Comparison of ENCODE assay signal across 27 cellular contexts in genomic region chr18:47480166-47480565, GRCh38.
"Had no signal": no experiment of that assay in that cellular context is flagged by ENCODE, and none has a peak within 500 bp of the region (broad histone marks: within the 10 kb centered on the region; RNA-seq: fewer than 3 reads in every experiment).

No MANE protein-coding gene starts in this region.

- H3K27ac Mint-ChIP-seq: stimulated activated memory B cell treated with anti-CD40 and anti-IgM and Interleukin-4, amounts not matched to agents 10 μg/mL and 1 μg/mL and 100 μg/mL, for 72 hours; stimulated activated naive CD8-positive, alpha-beta T cell treated with anti-CD3 and anti-CD28 coated beads, Interleukin-15, Interleukin-2, amounts not matched to agents 100 ng/mL and 50 ng/mL, for 24 hours; type B pancreatic cell had no signal

- H3K4me1 Mint-ChIP-seq: stimulated activated memory B cell treated with anti-CD40 and anti-IgM and Interleukin-4, amounts not matched to agents 10 μg/mL and 1 μg/mL and 100 μg/mL, for 72 hours; stimulated activated naive B cell treated with anti-CD40 and anti-IgM and Interleukin-4, amounts not matched to agents 10 μg/mL and 1 μg/mL and 100 μg/mL, for 72 hours; stimulated activated naive CD8-positive, alpha-beta T cell treated with anti-CD3 and anti-CD28 coated beads, Interleukin-15, amount 100 ng/mL, for 72 hours had no signal

- H3K27ac ChIP-seq: stomach, suprapubic skin, testis, thoracic aorta, thyroid gland, tibial artery, tibial nerve, transverse colon, upper lobe of left lung, upper lobe of right lung, uterus, vagina had no signal

- H3K4me3 ChIP-seq: stomach, suprapubic skin, testis, thoracic aorta, thyroid gland, tibial artery, tibial nerve, transverse colon, upper lobe of left lung, upper lobe of right lung, uterus, vagina had no signal

- H3K36me3 Mint-ChIP-seq: stimulated activated memory B cell treated with anti-CD40 and anti-IgM and Interleukin-4, amounts not matched to agents 10 μg/mL and 1 μg/mL and 100 μg/mL, for 72 hours; stimulated activated naive B cell treated with anti-CD40 and anti-IgM and Interleukin-4, amounts not matched to agents 10 μg/mL and 1 μg/mL and 100 μg/mL, for 72 hours; type B pancreatic cell had no signal

- H3K4me3 Mint-ChIP-seq: stimulated activated memory B cell treated with anti-CD40 and anti-IgM and Interleukin-4, amounts not matched to agents 10 μg/mL and 1 μg/mL and 100 μg/mL, for 72 hours; stimulated activated naive B cell treated with anti-CD40 and anti-IgM and Interleukin-4, amounts not matched to agents 10 μg/mL and 1 μg/mL and 100 μg/mL, for 72 hours; stimulated activated naive CD8-positive, alpha-beta T cell treated with anti-CD3 and anti-CD28 coated beads, Interleukin-15, amount 100 ng/mL, for 72 hours; stimulated activated naive CD8-positive, alpha-beta T cell treated with anti-CD3 and anti-CD28 coated beads, Interleukin-15, Interleukin-2, amounts not matched to agents 100 ng/mL and 50 ng/mL, for 24 hours; type B pancreatic cell had no signal

- H3K9me3 Mint-ChIP-seq: stimulated activated memory B cell treated with anti-CD40 and anti-IgM and Interleukin-4, amounts not matched to agents 10 μg/mL and 1 μg/mL and 100 μg/mL, for 72 hours; stimulated activated naive B cell treated with anti-CD40 and anti-IgM and Interleukin-4, amounts not matched to agents 10 μg/mL and 1 μg/mL and 100 μg/mL, for 72 hours; stimulated activated naive CD8-positive, alpha-beta T cell treated with anti-CD3 and anti-CD28 coated beads, Interleukin-15, amount 100 ng/mL, for 72 hours; stimulated activated naive CD8-positive, alpha-beta T cell treated with anti-CD3 and anti-CD28 coated beads, Interleukin-15, Interleukin-2, amounts not matched to agents 100 ng/mL and 50 ng/mL, for 24 hours; type B pancreatic cell had no signal

- DNase-seq: stimulated activated CD4-positive, alpha-beta T cell treated with anti-CD3 and anti-CD28 coated beads, Interleukin-2, amount 100 ng/mL, for 48 hours; stimulated activated CD4-positive, alpha-beta T cell treated with anti-CD3 and anti-CD28 coated beads, Interleukin-4, amount 100 ng/mL, for 1 hour; stimulated activated CD4-positive, alpha-beta T cell treated with anti-CD3 and anti-CD28 coated beads, Interleukin-4, amount 100 ng/mL, for 24 hours; stimulated activated CD4-positive, alpha-beta T cell treated with anti-CD3 and anti-CD28 coated beads, Interleukin-4, amount 100 ng/mL, for 4 hours; stimulated activated CD8-positive, alpha-beta memory T cell treated with anti-CD3 and anti-CD28 coated beads, Interleukin-4, amount 100 ng/mL, for 48 hours; stimulated activated naive B cell treated with anti-CD40 and anti-IgM and Interleukin-4, amounts not matched to agents 10 μg/mL and 1 μg/mL and 100 μg/mL, for 72 hours; stimulated activated naive CD4-positive, alpha-beta T cell; stimulated activated naive CD4-positive, alpha-beta T cell treated with Interleukin-2 at 50 U/mL for 16 hours; stimulated activated naive CD8-positive, alpha-beta T cell treated with anti-CD3 and anti-CD28 coated beads, Interleukin-15, amount 100 ng/mL, for 72 hours; stimulated activated naive CD8-positive, alpha-beta T cell treated with anti-CD3 and anti-CD28 coated beads, Interleukin-15, Interleukin-2, amounts not matched to agents 100 U/mL and 50 U/mL, for 24 hours; stomach; substantia nigra; testis; thyroid gland; tibial artery; transverse colon; trophoblast cell; upper lobe of left lung; upper lobe of right lung; uterus had no signal

- ATAC-seq: stimulated activated memory B cell treated with anti-CD40 and anti-IgM and Interleukin-4, amounts not matched to agents 10 μg/mL and 1 μg/mL and 100 μg/mL, for 72 hours; stimulated activated naive B cell treated with anti-CD40 and anti-IgM and Interleukin-4, amounts not matched to agents 10 μg/mL and 1 μg/mL and 100 μg/mL, for 72 hours; stimulated activated naive CD8-positive, alpha-beta T cell treated with anti-CD3 and anti-CD28 coated beads, Interleukin-15, amount 100 ng/mL, for 72 hours; stimulated activated naive CD8-positive, alpha-beta T cell treated with anti-CD3 and anti-CD28 coated beads, Interleukin-15, Interleukin-2, amounts not matched to agents 100 U/mL and 50 U/mL, for 24 hours; upper lobe of right lung had no signal
